ENCODE assay signal across 7 cellular contexts in genomic region chr4:110801591-110801990, GRCh38.
"Had no signal": no experiment of that assay in that cellular context is flagged by ENCODE, and none has a peak within 500 bp of the region (broad histone marks: within the 10 kb centered on the region; RNA-seq: fewer than 3 reads in every experiment).

No MANE protein-coding gene starts in this region.

- FAIRE-seq: G401.6, GM12891, GM12892, GM18507, GM19239 had no signal

- DNase-seq: GDM1, GF-D8 had no signal
